Comparison of ENCODE assay signal across 8 cellular contexts in the genomic region with DNA sequence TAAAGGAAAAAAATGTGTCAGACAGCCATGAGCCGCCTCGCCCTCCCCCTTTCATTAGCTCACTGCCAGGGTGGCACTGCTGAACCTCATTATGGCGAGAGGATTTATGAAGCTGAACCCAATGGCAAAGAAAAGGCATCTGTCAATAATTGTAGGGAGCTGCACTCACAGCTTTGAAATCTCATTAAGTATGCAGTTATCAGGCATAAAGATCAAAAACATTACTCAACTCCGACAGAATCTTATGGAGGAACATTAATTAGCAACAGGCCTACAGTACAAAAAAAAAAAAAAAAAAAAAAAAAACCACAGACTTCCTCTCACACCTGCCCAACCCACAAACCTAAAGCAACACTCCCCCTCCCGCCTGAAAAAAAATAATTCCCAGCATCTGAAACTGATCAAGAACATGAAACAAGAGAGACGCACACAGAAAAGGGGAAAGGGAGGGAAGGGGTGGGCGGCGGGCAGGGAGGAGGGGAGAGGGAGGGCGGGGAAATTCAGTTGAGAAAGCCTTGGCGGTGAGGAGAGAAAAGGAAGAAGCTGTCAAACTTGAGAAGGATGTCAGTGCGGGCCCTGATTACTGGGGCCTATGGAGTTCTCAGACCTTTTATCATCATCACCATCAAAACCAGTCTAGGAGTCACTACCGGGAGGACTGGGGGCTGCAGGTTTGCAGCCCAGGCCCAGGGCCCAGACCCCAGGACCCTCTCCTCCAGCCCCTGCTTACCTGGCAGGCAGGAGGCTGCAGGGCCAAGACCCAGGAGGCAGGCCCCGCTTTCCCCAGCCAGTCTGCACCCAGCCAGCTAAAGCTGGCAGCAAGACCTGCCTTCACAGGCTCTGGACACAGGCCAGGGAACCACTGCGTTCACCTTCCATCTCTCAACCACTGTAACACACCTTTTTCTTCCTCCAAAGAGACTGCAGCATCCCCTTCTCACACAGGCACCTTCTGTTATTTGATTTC.
A peak's percentile ranks its signal among the peaks of the same experiment; 100 is the strongest.
DNase-seq lines count a peak whose midpoint lies in the region; ATAC-seq and TF ChIP-seq lines count a peak whose summit lies in the region.

No MANE protein-coding gene starts in this region.

- H3K4me3 ChIP-seq in fibroblast of mammary gland (ENCODE audit: control insufficient read depth, low read depth, low read length), result no peak overlapping the region

- peak; percentile 37 for ATAC-seq in stimulated activated naive CD8-positive, alpha-beta T cell treated with anti-CD3 and anti-CD28 coated beads, Interleukin-15, amount 100 ng/mL, for 72 hours
- ATAC-seq in HG02981 (IDR thresholded peaks at IDR 0.05; ENCODE audit: unreplicated experiment), result no peak

- H3K9me3 Mint-ChIP-seq in stimulated activated naive CD8-positive, alpha-beta T cell treated with anti-CD3 and anti-CD28 coated beads, Interleukin-15, amount 100 ng/mL, for 72 hours, result no peaks in the 10 kb centered on the region

- H3K27ac Mint-ChIP-seq in stimulated activated naive CD8-positive, alpha-beta T cell treated with anti-CD3 and anti-CD28 coated beads, Interleukin-15, amount 100 ng/mL, for 72 hours, result no peak overlapping the region

- H3K4me1 Mint-ChIP-seq in stimulated activated naive CD8-positive, alpha-beta T cell treated with anti-CD3 and anti-CD28 coated beads, Interleukin-15, amount 100 ng/mL, for 72 hours, result peaks cover 28% of the 10 kb centered on the region

- peak overlapping the region; percentile 13 to 54 for H3K4me3 Mint-ChIP-seq in stimulated activated naive CD8-positive, alpha-beta T cell treated with anti-CD3 and anti-CD28 coated beads, Interleukin-15, amount 100 ng/mL, for 72 hours

- TF ChIP-seq CTCF in fibroblast of mammary gland (conservative IDR thresholded peaks at IDR 0.05; ENCODE audit: control insufficient read depth, insufficient read depth, low read depth, low read length), result no peak

- DNase-seq in activated effector memory CD4-positive, alpha-beta T cell treated with anti-CD3 and anti-CD28 coated beads, Interleukin-2, amount 50 U/mL, for 16 hours, result peak; percentile 67
- DNase-seq in activated effector memory CD4-positive, alpha-beta T cell treated with Interleukin-2 at 50 U/mL for 16 hours, result no peak
- DNase-seq in SKM-1 treated with dmso at 0.1 percent for 144 hours (lab: John Stamatoyannopoulos, UW; ENCODE audit: unreplicated experiment) (peak; percentile 60), fibroblast of mammary gland (ENCODE audit: low read depth) (peak; percentile 94), medulla oblongata (ENCODE audit: extremely low spot score) (no peak), hypothalamus (lab: John Stamatoyannopoulos, UW) (no peak)
- DNase-seq in stimulated activated naive CD8-positive, alpha-beta T cell treated with anti-CD3 and anti-CD28 coated beads, Interleukin-15, amount 100 ng/mL, for 72 hours, result no peak

- H3K27me3 Mint-ChIP-seq in stimulated activated naive CD8-positive, alpha-beta T cell treated with anti-CD3 and anti-CD28 coated beads, Interleukin-15, amount 100 ng/mL, for 72 hours, result peaks cover 62% of the 10 kb centered on the region

Comparison
In these comparisons a context has a peak if more than half of its experiments do, and no peak if none do; other contexts are left out.
1. DNase-seq: peak in activated effector memory CD4-positive, alpha-beta T cell treated with anti-CD3 and anti-CD28 coated beads, Interleukin-2, amount 50 U/mL, for 16 hours (single experiment), SKM-1 treated with dmso at 0.1 percent for 144 hours (single experiment) and fibroblast of mammary gland (single experiment); none in activated effector memory CD4-positive, alpha-beta T cell treated with Interleukin-2 at 50 U/mL for 16 hours (single experiment), stimulated activated naive CD8-positive, alpha-beta T cell treated with anti-CD3 and anti-CD28 coated beads, Interleukin-15, amount 100 ng/mL, for 72 hours (0 of 2), medulla oblongata (single experiment) and hypothalamus (0 of 51).